Comparison of ENCODE assay signal across 24 cellular contexts in genomic region chr13:105921711-105922110, GRCh38.
DNase-seq lines count a peak whose midpoint lies in the region; ATAC-seq and TF ChIP-seq lines count a peak whose summit lies in the region.
"Had no signal": no experiment of that assay in that cellular context is flagged by ENCODE, and none has a peak within 500 bp of the region (broad histone marks: within the 10 kb centered on the region; RNA-seq: fewer than 3 reads in every experiment).

No MANE protein-coding gene starts in this region.

- DNase-seq in LoVo (ENCODE audit: low spot score) = peak; percentile 9
- DNase-seq in colonic mucosa = peak; percentile 50
- peak in 2 of 3 donors; percentile 54 to 55 for DNase-seq in mucosa of descending colon
- peak; percentile 48 for DNase-seq in transverse colon
- DNase-seq in stimulated activated naive CD8-positive, alpha-beta T cell treated with anti-CD3 and anti-CD28 coated beads, Interleukin-15, amount 100 ng/mL, for 72 hours = no peak
- DNase-seq in stimulated activated CD8-positive, alpha-beta memory T cell treated with anti-CD3 and anti-CD28 coated beads, Interleukin-4, amount 100 ng/mL, for 48 hours = no peak
- no peak for DNase-seq in NCI-H1105 treated with DMSO at 0.1 percent for 48 hours (lab: John Stamatoyannopoulos, UW)
- DNase-seq: 8988T; ACHN; AML-193; BE2C; CD4-positive, alpha-beta T cell; CD8-positive, alpha-beta memory T cell; DMS 273 treated with DMSO at 0.1 percent for 48 hours; DMS79; EL; GDM1; GM23248; H7; HCEC 1CT had no signal

- H3K4me3 ChIP-seq in colonic mucosa (no peak overlapping the region), mucosa of descending colon (no peak overlapping the region), transverse colon (no peak overlapping the region)
- H3K4me3 ChIP-seq: A549; BLaER1 treated with 17β-estradiol and CSF1 and Interleukin-3, amounts not matched to agents 10 nM and 100 nM; GM12878; GM23248 had no signal

- H3K36me3 ChIP-seq in colonic mucosa (no peaks in the 10 kb centered on the region), mucosa of descending colon (ENCODE audit: low read depth) (no peaks in the 10 kb centered on the region), transverse colon (no peaks in the 10 kb centered on the region)
- H3K36me3 ChIP-seq: BE2C; BLaER1 treated with 17β-estradiol and CSF1 and Interleukin-3, amounts not matched to agents 10 nM and 100 nM had no signal

- H3K27ac Mint-ChIP-seq in stimulated activated naive CD8-positive, alpha-beta T cell treated with anti-CD3 and anti-CD28 coated beads, Interleukin-15, amount 100 ng/mL, for 72 hours = no peak overlapping the region
- H3K27ac Mint-ChIP-seq: CD14-positive monocyte; CD4-positive, alpha-beta T cell; CD8-positive, alpha-beta memory T cell had no signal

- no peaks in the 10 kb centered on the region for H3K27me3 ChIP-seq in colonic mucosa
- H3K27me3 ChIP-seq in transverse colon = no peaks in the 10 kb centered on the region
- H3K27me3 ChIP-seq: BLaER1 treated with 17β-estradiol and CSF1 and Interleukin-3, amounts not matched to agents 10 nM and 100 nM had no signal

- peaks cover 7 to 8% of the 10 kb centered on the region in 2 donors for H3K9me3 Mint-ChIP-seq in stimulated activated naive CD8-positive, alpha-beta T cell treated with anti-CD3 and anti-CD28 coated beads, Interleukin-15, amount 100 ng/mL, for 72 hours
- H3K9me3 Mint-ChIP-seq: CD4-positive, alpha-beta T cell had no signal

- no peak overlapping the region for H3K4me3 Mint-ChIP-seq in stimulated activated naive CD8-positive, alpha-beta T cell treated with anti-CD3 and anti-CD28 coated beads, Interleukin-15, amount 100 ng/mL, for 72 hours
- H3K4me3 Mint-ChIP-seq: CD14-positive monocyte; CD4-positive, alpha-beta T cell; CD8-positive, alpha-beta memory T cell had no signal

- intact Hi-C loops in colonic mucosa (cut with DNase I) (no loop called here), mucosa of descending colon (cut with DNase I, micrococcal nuclease) (no loop called here), transverse colon (cut with DNase I; ENCODE audit: low total_unique reads) (no loop called here)

- H3K9ac ChIP-seq in colonic mucosa (ENCODE audit: low read depth in 2 of 2, low read length in 2 of 2) = peak overlapping the region in 1 of 2 donors; percentile 24
- H3K9ac ChIP-seq: BLaER1 treated with 17β-estradiol and CSF1 and Interleukin-3, amounts not matched to agents 10 nM and 100 nM; GM23248 had no signal

- H3K9me3 ChIP-seq in colonic mucosa (no peaks in the 10 kb centered on the region), mucosa of descending colon (no peaks in the 10 kb centered on the region), transverse colon (no peaks in the 10 kb centered on the region)
- H3K9me3 ChIP-seq: A549; BE2C; BLaER1 treated with 17β-estradiol and CSF1 and Interleukin-3, amounts not matched to agents 10 nM and 100 nM had no signal

- TF ChIP-seq POLR2A in transverse colon (IDR thresholded peaks at IDR 0.05) = no peak

- H3K27ac ChIP-seq in colonic mucosa (peak overlapping the region; percentile 79), transverse colon (peak overlapping the region; percentile 75 to 85 (median 82))
- H3K27ac ChIP-seq: A549; BLaER1 treated with 17β-estradiol and CSF1 and Interleukin-3, amounts not matched to agents 10 nM and 100 nM; GM23248 had no signal

- ATAC-seq in mucosa of descending colon = peak; percentile 74
- ATAC-seq in stimulated activated naive CD8-positive, alpha-beta T cell treated with anti-CD3 and anti-CD28 coated beads, Interleukin-15, amount 100 ng/mL, for 72 hours = no peak
- ATAC-seq: A549, GM12878 had no signal

- H3K27me3 Mint-ChIP-seq in stimulated activated naive CD8-positive, alpha-beta T cell treated with anti-CD3 and anti-CD28 coated beads, Interleukin-15, amount 100 ng/mL, for 72 hours = peaks cover 27% of the 10 kb centered on the region
- H3K27me3 Mint-ChIP-seq: CD4-positive, alpha-beta T cell; CD8-positive, alpha-beta memory T cell had no signal

- 19 to 33% methylated on average over 3 of the region's 3 CpGs for WGBS in transverse colon (ENCODE audit: low coverage in 1 of 2), 2 donors

- no peaks in the 10 kb centered on the region for H3K4me1 ChIP-seq in colonic mucosa
- peaks cover 15% of the 10 kb centered on the region for H3K4me1 ChIP-seq in mucosa of descending colon (ENCODE audit: low read depth)
- peaks cover 0 to 40% (median 25%) of the 10 kb centered on the region in 4 donors for H3K4me1 ChIP-seq in transverse colon
- H3K4me1 ChIP-seq: BE2C had no signal

- no peak for TF ChIP-seq EP300 in transverse colon (IDR thresholded peaks at IDR 0.05; ENCODE audit: low read depth)

- no peaks in the 10 kb centered on the region for H3K4me1 Mint-ChIP-seq in stimulated activated naive CD8-positive, alpha-beta T cell treated with anti-CD3 and anti-CD28 coated beads, Interleukin-15, amount 100 ng/mL, for 72 hours
- H3K4me1 Mint-ChIP-seq: CD14-positive monocyte; CD8-positive, alpha-beta memory T cell had no signal

- TF ChIP-seq CTCF in colonic mucosa (IDR thresholded peaks at IDR 0.05) = no peak
- no peak for TF ChIP-seq CTCF in mucosa of descending colon (IDR thresholded peaks at IDR 0.05)
- no peak for TF ChIP-seq CTCF in transverse colon (IDR thresholded peaks at IDR 0.05)

- in situ Hi-C loops in transverse colon (cut with MboI; ENCODE audit: low pct_ligation_motif_present in 1 of 4, low pct_unique_long_range_greater_than_20kb in 1 of 4, low sequenced_read_pairs in 3 of 4) = no loop called here

Comparison
In these comparisons a context has a peak if more than half of its experiments do, and no peak if none do; other contexts are left out.
1. DNase-seq: peak in LoVo (single experiment), colonic mucosa (single experiment), mucosa of descending colon (2 of 3) and transverse colon (single experiment); none in stimulated activated naive CD8-positive, alpha-beta T cell treated with anti-CD3 and anti-CD28 coated beads, Interleukin-15, amount 100 ng/mL, for 72 hours (0 of 2), stimulated activated CD8-positive, alpha-beta memory T cell treated with anti-CD3 and anti-CD28 coated beads, Interleukin-4, amount 100 ng/mL, for 48 hours (single experiment) and NCI-H1105 treated with DMSO at 0.1 percent for 48 hours (single experiment).